In genomic region chr4:67886281-67886680, GRCh38 we compare ENCODE assay signal across 17 cellular contexts. TPM values are rescaled to one million over a fixed set of nuclear protein-coding genes. Genes with fewer than 3 reads are reported as not detected.
A peak's percentile ranks its signal among the peaks of the same experiment; 100 is the strongest.
DNase-seq lines count a peak whose midpoint lies in the region; ATAC-seq and TF ChIP-seq lines count a peak whose summit lies in the region.
"Had no signal": no experiment of that assay in that cellular context is flagged by ENCODE, and none has a peak within 500 bp of the region (broad histone marks: within the 10 kb centered on the region; RNA-seq: fewer than 3 reads in every experiment).

No MANE protein-coding gene starts in this region.

- H3K36me3 Mint-ChIP-seq in activated naive CD8-positive, alpha-beta T cell treated with anti-CD3 and anti-CD28 coated beads for 36 hours: no peaks in the 10 kb centered on the region
- no peaks in the 10 kb centered on the region for H3K36me3 Mint-ChIP-seq in Caco-2 (ENCODE audit: insufficient read depth, unreplicated experiment)
- H3K36me3 Mint-ChIP-seq: stimulated activated effector memory CD8-positive, alpha-beta T cell treated with anti-CD3 and anti-CD28 coated beads, Interleukin-12 subunit alpha, Interleukin-12 subunit beta, amount 100 ng/mL, for 72 hours had no signal

- no CpG with 5 or more reads among the region's 4 CpGs for WGBS in mesodermal cell (ENCODE audit: insufficient coverage in 2 of 2), 2 experiments

- in situ Hi-C loops in Panc1 (cut with HindIII; ENCODE audit: low pct_unique_long_range_greater_than_20kb, low sequenced_read_pairs): no loop called here

- POLR2A ChIA-PET in Panc1 (lab: Charles Lee) (no interaction called here), Caco-2 (lab: Charles Lee) (no interaction called here)

- no peak overlapping the region for H3K27ac Mint-ChIP-seq in activated naive CD8-positive, alpha-beta T cell treated with anti-CD3 and anti-CD28 coated beads for 36 hours
- H3K27ac Mint-ChIP-seq in Caco-2 (ENCODE audit: unreplicated experiment): no peak overlapping the region
- H3K27ac Mint-ChIP-seq: stimulated activated effector memory CD8-positive, alpha-beta T cell treated with anti-CD3 and anti-CD28 coated beads, Interleukin-12 subunit alpha, Interleukin-12 subunit beta, amount 100 ng/mL, for 72 hours had no signal

- DNase-seq in EH (ENCODE audit: low read depth) (peak; percentile 42), Panc1 (ENCODE audit: low read depth, low spot score) (peak; percentile 7), dermis microvascular lymphatic vessel endothelial cell (ENCODE audit: low read depth in 2 of 2) (peak; percentile 71 to 94), Caco-2 (no peak), SKM-1 (lab: John Stamatoyannopoulos, UW; ENCODE audit: unreplicated experiment) (no peak)
- DNase-seq in NK-92 treated with Interleukin-12 subunit alpha and Interleukin-12 subunit beta, amount 100 ng/mL, for 24 hours (lab: John Stamatoyannopoulos, UW): no peak
- no peak for DNase-seq in activated naive CD8-positive, alpha-beta T cell treated with anti-CD3 and anti-CD28 coated beads for 36 hours
- DNase-seq: activated CD4-positive, alpha-beta T cell treated with anti-CD3 and anti-CD28 coated beads, Interleukin-2, amount 50 U/mL, for 1 hour; body of pancreas; DMS79; stimulated activated CD4-positive, alpha-beta T cell treated with anti-CD3 and anti-CD28 coated beads, Interleukin-2, amount 100 ng/mL, for 48 hours had no signal

- ATAC-seq in Panc1: no peak
- ATAC-seq: body of pancreas; stimulated activated effector memory CD8-positive, alpha-beta T cell treated with anti-CD3 and anti-CD28 coated beads, Interleukin-12 subunit alpha, Interleukin-12 subunit beta, amount 100 ng/mL, for 72 hours had no signal

- CTCF ChIA-PET in Panc1 (lab: Charles Lee): no interaction called here
- CTCF ChIA-PET in Caco-2 (lab: Charles Lee): no interaction called here

- H3K4me3 ChIP-seq in Panc1 (ENCODE audit: low read depth in 2 of 2, low read length in 2 of 2) (no peak overlapping the region), mesodermal cell (ENCODE audit: extremely low read depth, insufficient read depth, low read length, poor library complexity, severe bottlenecking) (no peak overlapping the region), Caco-2 (ENCODE audit: low read depth, low read length) (no peak overlapping the region)
- H3K4me3 ChIP-seq: body of pancreas, vagina had no signal

- no peaks in the 10 kb centered on the region for H3K4me1 ChIP-seq in Panc1 (ENCODE audit: control insufficient read depth, insufficient read depth, low read length)
- peaks cover 2% of the 10 kb centered on the region for H3K4me1 ChIP-seq in mesodermal cell (ENCODE audit: control insufficient read depth, insufficient read depth, low read length, poor library complexity, severe bottlenecking)
- no peaks in the 10 kb centered on the region for H3K4me1 ChIP-seq in Caco-2
- H3K4me1 ChIP-seq: body of pancreas, vagina had no signal

- intact Hi-C loops in Panc1 (cut with micrococcal nuclease; ENCODE audit: unreplicated experiment) (no loop called here), Caco-2 (cut with micrococcal nuclease; ENCODE audit: unreplicated experiment) (no loop called here)

- no peak overlapping the region for H3K27ac ChIP-seq in Panc1 (ENCODE audit: low read length)
- peak overlapping the region; percentile 38 for H3K27ac ChIP-seq in mesodermal cell (ENCODE audit: low read depth, low read length, severe bottlenecking)
- H3K27ac ChIP-seq: body of pancreas, vagina had no signal

- no peaks in the 10 kb centered on the region for H3K36me3 ChIP-seq in Panc1 (ENCODE audit: control insufficient read depth, insufficient read depth, low read length)
- no peaks in the 10 kb centered on the region for H3K36me3 ChIP-seq in mesodermal cell (ENCODE audit: control insufficient read depth, insufficient read depth, low read length)
- no peaks in the 10 kb centered on the region for H3K36me3 ChIP-seq in Caco-2 (ENCODE audit: control insufficient read depth, insufficient read depth, low read length)
- H3K36me3 ChIP-seq: vagina had no signal

- no peaks in the 10 kb centered on the region for H3K4me1 Mint-ChIP-seq in activated naive CD8-positive, alpha-beta T cell treated with anti-CD3 and anti-CD28 coated beads for 36 hours
- H3K4me1 Mint-ChIP-seq in Caco-2 (ENCODE audit: low read depth, unreplicated experiment): no peaks in the 10 kb centered on the region
- H3K4me1 Mint-ChIP-seq: stimulated activated effector memory CD8-positive, alpha-beta T cell treated with anti-CD3 and anti-CD28 coated beads, Interleukin-12 subunit alpha, Interleukin-12 subunit beta, amount 100 ng/mL, for 72 hours had no signal

- H3K4me3 Mint-ChIP-seq in activated naive CD8-positive, alpha-beta T cell treated with anti-CD3 and anti-CD28 coated beads for 36 hours: no peak overlapping the region
- no peak overlapping the region for H3K4me3 Mint-ChIP-seq in Caco-2 (ENCODE audit: unreplicated experiment)
- H3K4me3 Mint-ChIP-seq: stimulated activated effector memory CD8-positive, alpha-beta T cell treated with anti-CD3 and anti-CD28 coated beads, Interleukin-12 subunit alpha, Interleukin-12 subunit beta, amount 100 ng/mL, for 72 hours had no signal

- TF ChIP-seq CTCF in Panc1 (IDR thresholded peaks at IDR 0.05) (no peak), Caco-2 (IDR thresholded peaks at IDR 0.05; ENCODE audit: insufficient read depth in 1 of 2, low read depth in 1 of 2, low read length in 1 of 2, severe bottlenecking in 1 of 2, unreplicated experiment in 1 of 2) (no peak)

- no peaks in the 10 kb centered on the region for H3K9me3 Mint-ChIP-seq in activated naive CD8-positive, alpha-beta T cell treated with anti-CD3 and anti-CD28 coated beads for 36 hours
- H3K9me3 Mint-ChIP-seq in Caco-2 (ENCODE audit: unreplicated experiment): no peaks in the 10 kb centered on the region

- no peaks in the 10 kb centered on the region for H3K9me3 ChIP-seq in Panc1 (ENCODE audit: control insufficient read depth, insufficient read depth, low read depth, low read length)
- H3K9me3 ChIP-seq in mesodermal cell (ENCODE audit: control insufficient read depth, low read length): no peaks in the 10 kb centered on the region
- H3K9me3 ChIP-seq in Caco-2: no peaks in the 10 kb centered on the region
- H3K9me3 ChIP-seq: body of pancreas, vagina had no signal

- no TSS peak for BruUV-seq in Panc1 (replicated peaks; lab: Mats Ljungman, UMichigan)
- BruUV-seq in Caco-2 (replicated peaks; lab: Mats Ljungman, UMichigan): no TSS peak

- no peaks in the 10 kb centered on the region for H3K27me3 Mint-ChIP-seq in activated naive CD8-positive, alpha-beta T cell treated with anti-CD3 and anti-CD28 coated beads for 36 hours
- peaks cover 3% of the 10 kb centered on the region for H3K27me3 Mint-ChIP-seq in Caco-2 (ENCODE audit: insufficient read depth, unreplicated experiment)

- H3K27me3 ChIP-seq in Panc1 (ENCODE audit: control insufficient read depth, insufficient read depth, low read length) (no peaks in the 10 kb centered on the region), Caco-2 (replicated peaks; ENCODE audit: control insufficient read depth, insufficient read depth, low read length) (no peaks in the 10 kb centered on the region)
- H3K27me3 ChIP-seq: body of pancreas, vagina had no signal

RNA-seq across cellular contexts. Expression of gene TMPRSS11D, which starts 2.5 kb away (rescaled TPM):
- not detected for total RNA-seq in Panc1 (2021; ENCODE audit: unreplicated experiment)
- not detected for polyA plus RNA-seq in Panc1 (2012; ENCODE audit: insufficient read length)
- under 0.01 and 0.13 TPM in 2 replicates for total RNA-seq in dermis microvascular lymphatic vessel endothelial cell
- not detected for polyA plus RNA-seq in mesodermal cell (2013, experiment 1 of 2)
- polyA plus RNA-seq in mesodermal cell (2013, experiment 2 of 2): not detected
- not detected for total RNA-seq in activated naive CD8-positive, alpha-beta T cell treated with anti-CD3 and anti-CD28 coated beads for 36 hours
- not detected in 2 replicates for total RNA-seq in Caco-2 (2022)
- total RNA-seq: body of pancreas; mesenteric fat pad; posterior vena cava; T-helper 1 cell treated with Interleukin-12 subunit alpha and Interleukin-12 subunit beta and Interleukin-4 antibody, amounts not matched to agents 30 ng/mL and 1 ng/mL, for 36 hours had no signal

Comparison
In these comparisons a context has a peak if more than half of its experiments do, and no peak if none do; other contexts are left out.
1. DNase-seq: peak in EH (single experiment), Panc1 (single experiment) and dermis microvascular lymphatic vessel endothelial cell (2 of 2); none in NK-92 treated with Interleukin-12 subunit alpha and Interleukin-12 subunit beta, amount 100 ng/mL, for 24 hours (single experiment), activated naive CD8-positive, alpha-beta T cell treated with anti-CD3 and anti-CD28 coated beads for 36 hours (single experiment), Caco-2 (0 of 2) and SKM-1 (single experiment).